ENCODE assay signal across 11 cellular contexts in the genomic region with DNA sequence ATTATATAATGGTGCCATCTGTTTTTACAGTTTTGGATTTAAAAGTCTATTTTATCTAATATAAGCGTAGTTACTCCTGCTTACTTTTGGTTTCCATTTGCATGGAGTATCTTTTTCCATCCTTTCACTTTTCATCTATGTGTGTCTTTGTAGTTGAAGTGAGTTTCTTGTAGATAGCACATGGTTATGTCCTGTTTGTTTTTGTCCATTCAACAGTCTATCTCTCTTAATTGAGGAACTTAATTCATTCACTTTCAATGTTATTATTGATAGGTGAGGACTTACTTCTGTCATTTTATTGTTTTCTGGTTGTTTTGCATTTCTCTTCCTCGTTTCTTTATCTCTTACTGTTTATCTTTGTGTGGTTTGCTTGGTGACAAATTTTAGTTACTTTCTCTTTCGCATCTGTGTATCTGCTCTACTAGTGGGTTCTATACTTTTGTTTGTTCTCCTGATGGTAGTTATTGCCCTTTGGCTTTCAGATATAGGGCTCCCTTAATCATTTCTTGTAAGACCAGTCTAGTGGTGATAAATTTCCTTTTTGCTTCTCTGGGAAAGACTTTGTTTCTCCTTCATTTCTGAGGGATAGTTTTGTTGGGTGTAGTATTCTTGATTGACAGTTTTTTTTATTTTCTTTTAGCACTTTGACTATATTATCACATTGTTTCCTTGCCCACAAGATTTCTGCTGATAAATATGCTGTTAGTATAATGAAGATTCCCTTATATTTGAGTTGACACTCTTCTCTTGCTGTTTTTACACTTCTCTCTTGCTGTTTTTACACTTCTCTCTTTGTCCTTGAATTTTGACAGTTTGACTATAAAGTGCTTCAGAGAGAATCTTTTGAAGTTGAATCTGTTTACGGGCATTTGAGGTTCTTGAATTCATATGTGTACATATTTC. TPM values are rescaled to one million over a fixed set of nuclear protein-coding genes. Genes with fewer than 3 reads are reported as not detected.
A peak's percentile ranks its signal among the peaks of the same experiment; 100 is the strongest.
DNase-seq lines count a peak whose midpoint lies in the region; ATAC-seq and TF ChIP-seq lines count a peak whose summit lies in the region.
"Had no signal": no experiment of that assay in that cellular context is flagged by ENCODE, and none has a peak within 500 bp of the region (broad histone marks: within the 10 kb centered on the region; RNA-seq: fewer than 3 reads in every experiment).

No MANE protein-coding gene starts in this region.

- no peaks in the 10 kb centered on the region for H3K36me3 Mint-ChIP-seq in activated T-cell treated with anti-CD3 and anti-CD28 coated beads, Interleukin-2, amount 50 U/mL, for 4 hours (ENCODE audit: insufficient read depth)
- H3K36me3 Mint-ChIP-seq in stimulated activated naive CD8-positive, alpha-beta T cell treated with anti-CD3 and anti-CD28 coated beads, Interleukin-15, Interleukin-2, amounts not matched to agents 100 ng/mL and 50 ng/mL, for 24 hours (ENCODE audit: low read depth): peaks cover 3% of the 10 kb centered on the region

- peaks cover 8% of the 10 kb centered on the region for H3K4me1 ChIP-seq in Loucy (ENCODE audit: insufficient read depth, low read length, poor library complexity, severe bottlenecking)
- H3K4me1 ChIP-seq in upper lobe of right lung: no peaks in the 10 kb centered on the region
- H3K4me1 ChIP-seq: SJCRH30 had no signal

- peaks cover 21% of the 10 kb centered on the region; the same call in 1 of the 2 replicates for H3K9me3 ChIP-seq in Loucy (ENCODE audit: insufficient read depth, low read depth, low read length)
- no peaks in the 10 kb centered on the region for H3K9me3 ChIP-seq in upper lobe of right lung
- H3K9me3 ChIP-seq: SJCRH30 had no signal

- H3K27me3 ChIP-seq in Loucy (ENCODE audit: insufficient read depth, low read length, poor library complexity, severe bottlenecking): no peaks in the 10 kb centered on the region
- H3K27me3 ChIP-seq in upper lobe of right lung: no peaks in the 10 kb centered on the region
- H3K27me3 ChIP-seq: SJCRH30 had no signal

- DNase-seq in activated T-cell treated with anti-CD3 and anti-CD28 coated beads, Interleukin-2, amount 50 U/mL, for 4 hours: no peak
- no peak for DNase-seq in activated T-cell treated with anti-CD3 and anti-CD28 coated beads, Interleukin-2, amount 50 U/mL, for 48 hours
- DNase-seq in upper lobe of right lung: no peak
- no peak for DNase-seq in NCI-H345 treated with DMSO at 0.1 percent for 48 hours (lab: John Stamatoyannopoulos, UW; ENCODE audit: unreplicated experiment)
- DNase-seq in NCI-H510A treated with DMSO at 0.1 percent for 48 hours (lab: John Stamatoyannopoulos, UW): no peak
- DNase-seq: mesendoderm, NCI-H1048, SJCRH30 had no signal

- peaks cover 5% of the 10 kb centered on the region for H3K9me3 Mint-ChIP-seq in activated T-cell treated with anti-CD3 and anti-CD28 coated beads, Interleukin-2, amount 50 U/mL, for 4 hours
- H3K9me3 Mint-ChIP-seq in stimulated activated naive CD8-positive, alpha-beta T cell treated with anti-CD3 and anti-CD28 coated beads, Interleukin-15, Interleukin-2, amounts not matched to agents 100 ng/mL and 50 ng/mL, for 24 hours: peaks cover 4% of the 10 kb centered on the region

- H3K27me3 Mint-ChIP-seq in activated T-cell treated with anti-CD3 and anti-CD28 coated beads, Interleukin-2, amount 50 U/mL, for 4 hours (ENCODE audit: low read depth): peaks cover under 1% of the 10 kb centered on the region
- H3K27me3 Mint-ChIP-seq in stimulated activated naive CD8-positive, alpha-beta T cell treated with anti-CD3 and anti-CD28 coated beads, Interleukin-15, Interleukin-2, amounts not matched to agents 100 ng/mL and 50 ng/mL, for 24 hours: peaks cover 9% of the 10 kb centered on the region

- H2AFZ ChIP-seq in Loucy (ENCODE audit: low read length): peak overlapping the region; percentile 13; the same call in 1 of the 2 replicates

- H3F3A ChIP-seq in Loucy (ENCODE audit: low read depth): no peaks in the 10 kb centered on the region; the same call in 1 of the 2 replicates

- H3K36me3 ChIP-seq in Loucy (ENCODE audit: insufficient read depth, low read length) (no peaks in the 10 kb centered on the region), upper lobe of right lung (no peaks in the 10 kb centered on the region)
- H3K36me3 ChIP-seq: SJCRH30 had no signal

- H3K4me2 ChIP-seq in Loucy (ENCODE audit: low read depth, low read length, poor library complexity, severe bottlenecking): peak overlapping the region; percentile 3

- peaks cover 26% of the 10 kb centered on the region for H3K4me1 Mint-ChIP-seq in activated T-cell treated with anti-CD3 and anti-CD28 coated beads, Interleukin-2, amount 50 U/mL, for 4 hours (ENCODE audit: low read depth)
- peaks cover 25% of the 10 kb centered on the region for H3K4me1 Mint-ChIP-seq in stimulated activated naive CD8-positive, alpha-beta T cell treated with anti-CD3 and anti-CD28 coated beads, Interleukin-15, Interleukin-2, amounts not matched to agents 100 ng/mL and 50 ng/mL, for 24 hours (ENCODE audit: low read depth)

- no peak overlapping the region for H3K4me3 ChIP-seq in Loucy (ENCODE audit: low read length, poor library complexity, severe bottlenecking)
- no peak overlapping the region for H3K4me3 ChIP-seq in upper lobe of right lung
- H3K4me3 ChIP-seq: SJCRH30 had no signal

- no peaks in the 10 kb centered on the region for H4K20me1 ChIP-seq in Loucy (ENCODE audit: insufficient read depth, low read length, poor library complexity, severe bottlenecking)

- H3K9ac ChIP-seq in Loucy (ENCODE audit: low read depth, low read length, poor library complexity, severe bottlenecking): no peak overlapping the region

- peak overlapping the region; percentile 46 for H3K4me3 Mint-ChIP-seq in activated T-cell treated with anti-CD3 and anti-CD28 coated beads, Interleukin-2, amount 50 U/mL, for 4 hours
- peak overlapping the region; percentile 55 for H3K4me3 Mint-ChIP-seq in stimulated activated naive CD8-positive, alpha-beta T cell treated with anti-CD3 and anti-CD28 coated beads, Interleukin-15, Interleukin-2, amounts not matched to agents 100 ng/mL and 50 ng/mL, for 24 hours

- no peak for TF ChIP-seq CTCF in Loucy (conservative IDR thresholded peaks at IDR 0.05; ENCODE audit: low read length)
- no peak for TF ChIP-seq CTCF in upper lobe of right lung (IDR thresholded peaks at IDR 0.05)

- no peaks in the 10 kb centered on the region for H3K79me2 ChIP-seq in Loucy (ENCODE audit: insufficient read depth, low read length)

- ATAC-seq in activated T-cell treated with anti-CD3 and anti-CD28 coated beads, Interleukin-2, amount 50 U/mL, for 4 hours: peak; percentile 82 to 89
- ATAC-seq in HG02610 (IDR thresholded peaks at IDR 0.05; ENCODE audit: unreplicated experiment) (peak; percentile 93), upper lobe of right lung (no peak)

- intact Hi-C loops in upper lobe of right lung (cut with DNase I): no loop called here

- no peaks in the 10 kb centered on the region for H3K9me2 ChIP-seq in Loucy (replicated peaks; ENCODE audit: low read depth, low read length)

- H3K27ac ChIP-seq in upper lobe of right lung: no peak overlapping the region
- H3K27ac ChIP-seq: SJCRH30 had no signal

- peak overlapping the region; percentile 32 for H3K27ac Mint-ChIP-seq in stimulated activated naive CD8-positive, alpha-beta T cell treated with anti-CD3 and anti-CD28 coated beads, Interleukin-15, Interleukin-2, amounts not matched to agents 100 ng/mL and 50 ng/mL, for 24 hours

RNA-seq across cellular contexts. Expression of a gene that starts 9.0 kb away (rescaled TPM):
- total RNA-seq in activated T-cell treated with anti-CD3 and anti-CD28 coated beads, Interleukin-2, amount 50 U/mL, for 4 hours: under 1 TPM; 0.08 to 0.38 (median 0.13) TPM
- 0.78 TPM for total RNA-seq in upper lobe of right lung

RNA-seq across cellular contexts. Expression of a gene that starts 35.5 kb away (rescaled TPM):
- total RNA-seq in activated T-cell treated with anti-CD3 and anti-CD28 coated beads, Interleukin-2, amount 50 U/mL, for 4 hours: 1 to 10 TPM; 1.7 to 4.7 (median 2.8) TPM
- 12.3 TPM for total RNA-seq in upper lobe of right lung

RNA-seq across cellular contexts. Expression of a gene that starts 39.3 kb away (rescaled TPM):
- not detected for total RNA-seq in activated T-cell treated with anti-CD3 and anti-CD28 coated beads, Interleukin-2, amount 50 U/mL, for 4 hours
- not detected for total RNA-seq in upper lobe of right lung

RNA-seq across cellular contexts. Expression of a gene that starts 48.7 kb away (rescaled TPM):
- 10 to 100 TPM in 2 of 3 donors, 1 to 10 TPM in 1; 8.3 to 12.1 (median 10.5) TPM for total RNA-seq in activated T-cell treated with anti-CD3 and anti-CD28 coated beads, Interleukin-2, amount 50 U/mL, for 4 hours
- 13.5 TPM for total RNA-seq in upper lobe of right lung
